ENCODE assay signal across 8 cellular contexts in the genomic region with DNA sequence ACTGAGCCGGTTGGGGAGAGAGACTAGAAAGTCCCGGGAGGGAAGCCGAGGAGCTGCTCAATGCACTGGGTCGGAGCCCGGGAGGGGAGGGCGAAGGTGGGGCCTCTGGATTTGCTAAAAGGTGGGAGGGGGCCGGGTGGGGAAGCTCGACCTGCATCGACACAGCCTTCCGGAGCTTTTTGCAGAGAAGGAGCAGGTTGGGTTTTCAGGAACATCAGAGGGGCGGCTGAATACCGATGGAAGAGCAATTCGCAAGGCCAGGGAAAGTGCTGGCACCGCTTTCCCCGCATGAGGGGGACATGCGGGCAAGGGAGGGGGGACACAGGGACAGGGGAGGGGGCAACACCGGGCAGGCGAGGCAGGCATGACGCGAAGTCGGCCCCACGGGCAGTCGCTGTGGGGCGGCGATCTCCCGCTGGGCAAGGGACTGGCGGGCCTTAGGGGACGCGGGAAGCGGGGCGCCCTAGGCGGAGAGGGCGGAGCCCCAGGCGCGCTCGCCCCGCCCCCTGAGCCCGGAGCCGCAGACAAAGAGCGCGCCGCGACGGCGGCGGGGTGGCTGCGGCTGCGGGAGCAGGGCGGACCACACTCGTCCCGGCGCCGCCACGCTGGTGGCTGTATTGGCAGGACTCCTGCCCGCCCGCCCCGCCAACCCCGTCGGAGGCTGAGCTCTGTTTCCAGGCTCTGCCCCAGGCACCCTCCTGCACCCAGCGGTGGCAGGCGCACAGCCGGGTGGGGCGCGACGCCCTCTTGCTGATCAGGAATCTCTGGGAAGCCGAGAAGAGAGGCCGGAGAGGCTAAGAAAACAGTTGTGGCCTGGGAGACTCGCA. TPM values are rescaled to one million over a fixed set of nuclear protein-coding genes. Genes with fewer than 3 reads are reported as not detected.
DNase-seq lines count a peak whose midpoint lies in the region; ATAC-seq, FAIRE-seq and TF ChIP-seq lines count a peak whose summit lies in the region.

No MANE protein-coding gene starts in this region.

- H3K27ac ChIP-seq in ACC112 (ENCODE audit: low read depth, low read length) (no peak overlapping the region), HepG2 (ENCODE audit: extremely low read length, insufficient read depth, low read length) (no peak overlapping the region)

- H3K27ac Mint-ChIP-seq in stimulated activated effector memory CD8-positive, alpha-beta T cell treated with anti-CD3 and anti-CD28 coated beads, Interleukin-12 subunit alpha, Interleukin-12 subunit beta, amount 100 ng/mL, for 72 hours: no peak overlapping the region

- H3K36me3 ChIP-seq in ACC112 (ENCODE audit: insufficient read depth, low read length): no peaks in the 10 kb centered on the region
- no peaks in the 10 kb centered on the region for H3K36me3 ChIP-seq in HAP-1 (replicated peaks)
- H3K36me3 ChIP-seq in HepG2 (replicated peaks in 1 of 2; ENCODE audit: control insufficient read depth in 1 of 2, insufficient read depth in 2 of 2, low read length in 2 of 2): no peaks in the 10 kb centered on the region

- in situ Hi-C loops in HAP-1 (cut with MboI; ENCODE audit: low sequenced_read_pairs): no loop called here
- in situ Hi-C loops in HepG2 (cut with HindIII; ENCODE audit: extremely low pct_ligation_motif_present, low pct_unique_long_range_greater_than_20kb): no loop called here

- BruUV-seq in HepG2 (replicated peaks; lab: Mats Ljungman, UMichigan): no TSS peak

- no peak for TF ChIP-seq POLR2A in HepG2 (IDR thresholded peaks at IDR 0.05; ENCODE audit: insufficient read depth in 1 of 2, low read depth in 2 of 2, low read length in 2 of 2)

- no peaks in the 10 kb centered on the region for H3K9me3 Mint-ChIP-seq in stimulated activated effector memory CD8-positive, alpha-beta T cell treated with anti-CD3 and anti-CD28 coated beads, Interleukin-12 subunit alpha, Interleukin-12 subunit beta, amount 100 ng/mL, for 72 hours

- DNase-seq in HAP-1 (ENCODE audit: low spot score in 2 of 2) (peak; percentile 60 to 84), T-helper 9 cell (peak; percentile 53), HepG2 (ENCODE audit: low spot score) (no peak)
- DNase-seq in central memory CD4-positive, alpha-beta T cell: peak; percentile 49
- peak; percentile 44 to 69 for DNase-seq in stimulated activated effector memory CD8-positive, alpha-beta T cell treated with anti-CD3 and anti-CD28 coated beads, Interleukin-12 subunit alpha, Interleukin-12 subunit beta, amount 100 ng/mL, for 72 hours (ENCODE audit: low spot score in 2 of 2)

- 8% methylated on average over 10 of the region's 68 CpGs for WGBS in HepG2 (ENCODE audit: low lambda C conversion rate)

- peaks cover 53% of the 10 kb centered on the region for H3K4me1 Mint-ChIP-seq in stimulated activated effector memory CD8-positive, alpha-beta T cell treated with anti-CD3 and anti-CD28 coated beads, Interleukin-12 subunit alpha, Interleukin-12 subunit beta, amount 100 ng/mL, for 72 hours

- H3K79me2 ChIP-seq in ACC112 (ENCODE audit: control insufficient read depth, insufficient read depth, low read length, unreplicated experiment) (no peaks in the 10 kb centered on the region), HepG2 (ENCODE audit: insufficient read depth, low read length) (no peaks in the 10 kb centered on the region)

- H3K4me3 Mint-ChIP-seq in stimulated activated effector memory CD8-positive, alpha-beta T cell treated with anti-CD3 and anti-CD28 coated beads, Interleukin-12 subunit alpha, Interleukin-12 subunit beta, amount 100 ng/mL, for 72 hours: peak overlapping the region; percentile 58

- H3K4me1 ChIP-seq in ACC112 (ENCODE audit: control insufficient read depth, insufficient read depth, low read length, unreplicated experiment) (no peaks in the 10 kb centered on the region), HAP-1 (peaks cover 12% of the 10 kb centered on the region; the same call in 1 of the 2 replicates), HepG2 (ENCODE audit: insufficient read depth, low read length) (0 out of 2 replicates have a peak, but pooled peaks cover 6% of the 10 kb centered on the region)

- FAIRE-seq in HepG2 (lab: Jason Lieb, UNC): no peak

- H4K20me1 ChIP-seq in HepG2 (ENCODE audit: insufficient read depth, low read length): no peaks in the 10 kb centered on the region

- CTCF ChIA-PET in HepG2 (lab: Yijun Ruan, JAX; ENCODE audit: low intra/inter-chr PET ratio, low total read pairs): no interaction called here

- H3K27me3 ChIP-seq in ACC112 (ENCODE audit: insufficient read depth, low read length): peaks cover 5% of the 10 kb centered on the region; the same call in 1 of the 2 replicates
- no peaks in the 10 kb centered on the region for H3K27me3 ChIP-seq in HAP-1 (ENCODE audit: low read depth)
- peaks cover 4 to 22% of the 10 kb centered on the region in 2 experiments; a peak in 4 of 5 replicates for H3K27me3 ChIP-seq in HepG2 (ENCODE audit: control insufficient read depth in 1 of 2, insufficient read depth in 2 of 2, low read length in 2 of 2)

- TF ChIP-seq EP300 in HepG2 (IDR thresholded peaks at IDR 0.05; ENCODE audit: low read depth in 2 of 2, low read length in 2 of 2) (no peak), HepG2 (CRISPR knock-in tag; IDR thresholded peaks at IDR 0.05; ENCODE audit: borderline replicate concordance) (no peak)

- TF ChIP-seq CTCF in HepG2 (CRISPR knock-in tag; IDR thresholded peaks at IDR 0.05): no peak

- peak overlapping the region; percentile 62 for H3K4me2 ChIP-seq in HepG2 (ENCODE audit: low read depth, low read length)

- no peak overlapping the region for H3K9ac ChIP-seq in HepG2 (ENCODE audit: insufficient read depth, low read depth, low read length)

- H2AFZ ChIP-seq in ACC112 (ENCODE audit: low read length, unreplicated experiment) (peak overlapping the region; percentile 38), HepG2 (ENCODE audit: low read length) (no peak overlapping the region)

- ATAC-seq in HepG2 (peak; percentile 83), HG03432 (IDR thresholded peaks at IDR 0.05; ENCODE audit: unreplicated experiment) (no peak), HG02938 (IDR thresholded peaks at IDR 0.05; ENCODE audit: unreplicated experiment) (no peak)
- ATAC-seq in stimulated activated effector memory CD8-positive, alpha-beta T cell treated with anti-CD3 and anti-CD28 coated beads, Interleukin-12 subunit alpha, Interleukin-12 subunit beta, amount 100 ng/mL, for 72 hours: peak; percentile 82

- no peaks in the 10 kb centered on the region for H3K36me3 Mint-ChIP-seq in stimulated activated effector memory CD8-positive, alpha-beta T cell treated with anti-CD3 and anti-CD28 coated beads, Interleukin-12 subunit alpha, Interleukin-12 subunit beta, amount 100 ng/mL, for 72 hours

- intact Hi-C loops in HepG2 (cut with micrococcal nuclease; ENCODE audit: unreplicated experiment): no loop called here

- H3K4me3 ChIP-seq in ACC112 (ENCODE audit: low read depth, low read length): peak overlapping the region; percentile 68
- peak overlapping the region; percentile 34 for H3K4me3 ChIP-seq in HAP-1
- peak overlapping the region in 2 of 3 experiments; percentile 31 to 55; a peak in 3 of 6 replicates for H3K4me3 ChIP-seq in HepG2 (replicated peaks in 1 of 3; ENCODE audit: insufficient read depth in 1 of 3, low read depth in 2 of 3, low read length in 3 of 3)

- H3K9me3 ChIP-seq in HAP-1 (no peaks in the 10 kb centered on the region), HepG2 (ENCODE audit: low read length) (no peaks in the 10 kb centered on the region)

- no peak for TF ChIP-seq RAD21 in HepG2 (CRISPR knock-in tag; IDR thresholded peaks at IDR 0.05)

- POLR2A ChIA-PET in HepG2 (lab: Yijun Ruan, JAX): no interaction called here

RNA-seq across cellular contexts. Expression of gene PDZD4, which starts 11.6 kb away (rescaled TPM):
- total RNA-seq in HepG2 (2016; rRNA removed; fragmentation: Illumina TruSeq; extraction: Trizol): not detected in 2 replicates
- not detected in 2 replicates for total RNA-seq in HepG2 (2016; cell fraction: cytosol; rRNA removed; fragmentation: Illumina TruSeq; extraction: Trizol; ENCODE audit: low read depth)
- total RNA-seq in HepG2 (2016; cell fraction: insoluble cytoplasmic fraction; rRNA removed; fragmentation: Illumina TruSeq; extraction: Trizol): not detected in 2 replicates
- not detected in 2 replicates for total RNA-seq in HepG2 (2016; cell fraction: membrane; rRNA removed; fragmentation: Illumina TruSeq; extraction: Trizol)
- total RNA-seq in HepG2 (2016; cell fraction: nucleus; rRNA removed; fragmentation: Illumina TruSeq; extraction: Trizol): not detected in 2 replicates
- polyA plus RNA-seq in HepG2 (2011; rRNA removed): 0.03 TPM in 1 of 2 replicates, not detected in the other
- 0.08 TPM in 1 of 2 replicates, not detected in the other for polyA plus RNA-seq in HepG2 (2011; cell fraction: cytosol; rRNA removed)
- 0.21 and 0.28 TPM in 2 replicates for polyA plus RNA-seq in HepG2 (2011; cell fraction: nucleus; rRNA removed)
- polyA plus RNA-seq in HepG2 (2012): 0.04 TPM in 1 of 2 replicates, not detected in the other
- not detected in 2 replicates for polyA plus RNA-seq in HepG2 (2016; cell fraction: cytosol; fragmentation: Illumina TruSeq; extraction: Trizol; ENCODE audit: low read depth)
- not detected in 2 replicates for polyA plus RNA-seq in HepG2 (2016; cell fraction: insoluble cytoplasmic fraction; fragmentation: Illumina TruSeq; extraction: Trizol; ENCODE audit: low read depth)
- polyA plus RNA-seq in HepG2 (2016; cell fraction: membrane; fragmentation: Illumina TruSeq; extraction: Trizol; ENCODE audit: low read depth): not detected in 2 replicates
- polyA plus RNA-seq in HepG2 (2016; cell fraction: nucleus; fragmentation: Illumina TruSeq; extraction: Trizol; ENCODE audit: insufficient read depth, low read depth): not detected in 2 replicates
- polyA minus RNA-seq in HepG2 (2011; rRNA and poly(A)+ RNA removed; ENCODE audit: low replicate concordance): not detected in 2 replicates
- polyA minus RNA-seq in HepG2 (2011; cell fraction: cytosol; rRNA and poly(A)+ RNA removed): not detected in 2 replicates
- polyA minus RNA-seq in HepG2 (2011; cell fraction: nucleus; rRNA and poly(A)+ RNA removed): not detected in 2 replicates

RNA-seq across cellular contexts. Expression of gene SSR4, which starts 24.3 kb away (rescaled TPM):
- total RNA-seq in HepG2 (2016; rRNA removed; fragmentation: Illumina TruSeq; extraction: Trizol): 124 and 214 TPM in 2 replicates
- total RNA-seq in HepG2 (2016; cell fraction: cytosol; rRNA removed; fragmentation: Illumina TruSeq; extraction: Trizol; ENCODE audit: low read depth): 180 and 198 TPM in 2 replicates
- total RNA-seq in HepG2 (2016; cell fraction: insoluble cytoplasmic fraction; rRNA removed; fragmentation: Illumina TruSeq; extraction: Trizol): 138 and 213 TPM in 2 replicates
- 175 and 187 TPM in 2 replicates for total RNA-seq in HepG2 (2016; cell fraction: membrane; rRNA removed; fragmentation: Illumina TruSeq; extraction: Trizol)
- 143 and 151 TPM in 2 replicates for total RNA-seq in HepG2 (2016; cell fraction: nucleus; rRNA removed; fragmentation: Illumina TruSeq; extraction: Trizol)
- polyA plus RNA-seq in HepG2 (2011; rRNA removed): 288 and 319 TPM in 2 replicates
- polyA plus RNA-seq in HepG2 (2011; cell fraction: cytosol; rRNA removed): 276 and 476 TPM in 2 replicates
- polyA plus RNA-seq in HepG2 (2011; cell fraction: nucleus; rRNA removed): 234 and 252 TPM in 2 replicates
- polyA plus RNA-seq in HepG2 (2012): 198 and 204 TPM in 2 replicates
- 201 and 218 TPM in 2 replicates for polyA plus RNA-seq in HepG2 (2016; cell fraction: cytosol; fragmentation: Illumina TruSeq; extraction: Trizol; ENCODE audit: low read depth)
- 141 and 145 TPM in 2 replicates for polyA plus RNA-seq in HepG2 (2016; cell fraction: insoluble cytoplasmic fraction; fragmentation: Illumina TruSeq; extraction: Trizol; ENCODE audit: low read depth)
- 192 and 200 TPM in 2 replicates for polyA plus RNA-seq in HepG2 (2016; cell fraction: membrane; fragmentation: Illumina TruSeq; extraction: Trizol; ENCODE audit: low read depth)
- 301 and 315 TPM in 2 replicates for polyA plus RNA-seq in HepG2 (2016; cell fraction: nucleus; fragmentation: Illumina TruSeq; extraction: Trizol; ENCODE audit: insufficient read depth, low read depth)
- polyA minus RNA-seq in HepG2 (2011; rRNA and poly(A)+ RNA removed; ENCODE audit: low replicate concordance): 172 and 203 TPM in 2 replicates
- polyA minus RNA-seq in HepG2 (2011; cell fraction: cytosol; rRNA and poly(A)+ RNA removed): 187 and 225 TPM in 2 replicates
- polyA minus RNA-seq in HepG2 (2011; cell fraction: nucleus; rRNA and poly(A)+ RNA removed): 34.9 TPM in 2 replicates

RNA-seq across cellular contexts. Expression of gene IDH3G, which starts 24.6 kb away (rescaled TPM):
- 16.2 and 18.7 TPM in 2 replicates for total RNA-seq in HepG2 (2016; rRNA removed; fragmentation: Illumina TruSeq; extraction: Trizol)
- 13.0 and 13.1 TPM in 2 replicates for total RNA-seq in HepG2 (2016; cell fraction: cytosol; rRNA removed; fragmentation: Illumina TruSeq; extraction: Trizol; ENCODE audit: low read depth)
- 17.8 and 20.1 TPM in 2 replicates for total RNA-seq in HepG2 (2016; cell fraction: insoluble cytoplasmic fraction; rRNA removed; fragmentation: Illumina TruSeq; extraction: Trizol)
- 8.6 and 11.1 TPM in 2 replicates for total RNA-seq in HepG2 (2016; cell fraction: membrane; rRNA removed; fragmentation: Illumina TruSeq; extraction: Trizol)
- total RNA-seq in HepG2 (2016; cell fraction: nucleus; rRNA removed; fragmentation: Illumina TruSeq; extraction: Trizol): 12.0 and 15.0 TPM in 2 replicates
- polyA plus RNA-seq in HepG2 (2011; rRNA removed): 35.5 and 36.0 TPM in 2 replicates
- 26.8 and 43.0 TPM in 2 replicates for polyA plus RNA-seq in HepG2 (2011; cell fraction: cytosol; rRNA removed)
- 101 and 115 TPM in 2 replicates for polyA plus RNA-seq in HepG2 (2011; cell fraction: nucleus; rRNA removed)
- polyA plus RNA-seq in HepG2 (2012): 19.4 and 20.6 TPM in 2 replicates
- 11.0 and 12.1 TPM in 2 replicates for polyA plus RNA-seq in HepG2 (2016; cell fraction: cytosol; fragmentation: Illumina TruSeq; extraction: Trizol; ENCODE audit: low read depth)
- 24.4 and 28.5 TPM in 2 replicates for polyA plus RNA-seq in HepG2 (2016; cell fraction: insoluble cytoplasmic fraction; fragmentation: Illumina TruSeq; extraction: Trizol; ENCODE audit: low read depth)
- polyA plus RNA-seq in HepG2 (2016; cell fraction: membrane; fragmentation: Illumina TruSeq; extraction: Trizol; ENCODE audit: low read depth): 10.0 and 10.7 TPM in 2 replicates
- polyA plus RNA-seq in HepG2 (2016; cell fraction: nucleus; fragmentation: Illumina TruSeq; extraction: Trizol; ENCODE audit: insufficient read depth, low read depth): 28.9 and 29.2 TPM in 2 replicates
- 56.4 and 152 TPM in 2 replicates for polyA minus RNA-seq in HepG2 (2011; rRNA and poly(A)+ RNA removed; ENCODE audit: low replicate concordance)
- polyA minus RNA-seq in HepG2 (2011; cell fraction: cytosol; rRNA and poly(A)+ RNA removed): 11.8 and 17.8 TPM in 2 replicates
- 16.5 and 18.6 TPM in 2 replicates for polyA minus RNA-seq in HepG2 (2011; cell fraction: nucleus; rRNA and poly(A)+ RNA removed)

RNA-seq across cellular contexts. Expression of gene SRPK3, which starts 37.9 kb away (rescaled TPM):
- 0.22 TPM in 1 of 2 replicates, not detected in the other for total RNA-seq in HepG2 (2016; rRNA removed; fragmentation: Illumina TruSeq; extraction: Trizol)
- not detected in 2 replicates for total RNA-seq in HepG2 (2016; cell fraction: cytosol; rRNA removed; fragmentation: Illumina TruSeq; extraction: Trizol; ENCODE audit: low read depth)
- total RNA-seq in HepG2 (2016; cell fraction: insoluble cytoplasmic fraction; rRNA removed; fragmentation: Illumina TruSeq; extraction: Trizol): 0.09 TPM in 1 of 2 replicates, not detected in the other
- 0.07 TPM in 1 of 2 replicates, not detected in the other for total RNA-seq in HepG2 (2016; cell fraction: membrane; rRNA removed; fragmentation: Illumina TruSeq; extraction: Trizol)
- total RNA-seq in HepG2 (2016; cell fraction: nucleus; rRNA removed; fragmentation: Illumina TruSeq; extraction: Trizol): not detected in 2 replicates
- polyA plus RNA-seq in HepG2 (2011; rRNA removed): 0.10 and 0.30 TPM in 2 replicates
- polyA plus RNA-seq in HepG2 (2011; cell fraction: cytosol; rRNA removed): 0.03 and 0.13 TPM in 2 replicates
- polyA plus RNA-seq in HepG2 (2011; cell fraction: nucleus; rRNA removed): 0.93 and 2.1 TPM in 2 replicates
- polyA plus RNA-seq in HepG2 (2012): 0.07 and 0.15 TPM in 2 replicates
- 0.16 and 0.37 TPM in 2 replicates for polyA plus RNA-seq in HepG2 (2016; cell fraction: cytosol; fragmentation: Illumina TruSeq; extraction: Trizol; ENCODE audit: low read depth)
- not detected in 2 replicates for polyA plus RNA-seq in HepG2 (2016; cell fraction: insoluble cytoplasmic fraction; fragmentation: Illumina TruSeq; extraction: Trizol; ENCODE audit: low read depth)
- polyA plus RNA-seq in HepG2 (2016; cell fraction: membrane; fragmentation: Illumina TruSeq; extraction: Trizol; ENCODE audit: low read depth): 0.14 TPM in 1 of 2 replicates, not detected in the other
- polyA plus RNA-seq in HepG2 (2016; cell fraction: nucleus; fragmentation: Illumina TruSeq; extraction: Trizol; ENCODE audit: insufficient read depth, low read depth): 0.57 TPM in 1 of 2 replicates, not detected in the other
- 0.06 TPM in 1 of 2 replicates, not detected in the other for polyA minus RNA-seq in HepG2 (2011; rRNA and poly(A)+ RNA removed; ENCODE audit: low replicate concordance)
- not detected in 2 replicates for polyA minus RNA-seq in HepG2 (2011; cell fraction: cytosol; rRNA and poly(A)+ RNA removed)
- not detected in 2 replicates for polyA minus RNA-seq in HepG2 (2011; cell fraction: nucleus; rRNA and poly(A)+ RNA removed)

RNA-seq across cellular contexts. Expression of gene PLXNB3, which starts 54.7 kb away (rescaled TPM):
- 1.2 and 3.0 TPM in 2 replicates for total RNA-seq in HepG2 (2016; rRNA removed; fragmentation: Illumina TruSeq; extraction: Trizol)
- total RNA-seq in HepG2 (2016; cell fraction: cytosol; rRNA removed; fragmentation: Illumina TruSeq; extraction: Trizol; ENCODE audit: low read depth): 0.20 and 0.62 TPM in 2 replicates
- total RNA-seq in HepG2 (2016; cell fraction: insoluble cytoplasmic fraction; rRNA removed; fragmentation: Illumina TruSeq; extraction: Trizol): 0.51 and 3.2 TPM in 2 replicates
- total RNA-seq in HepG2 (2016; cell fraction: membrane; rRNA removed; fragmentation: Illumina TruSeq; extraction: Trizol): 0.90 and 1.4 TPM in 2 replicates
- total RNA-seq in HepG2 (2016; cell fraction: nucleus; rRNA removed; fragmentation: Illumina TruSeq; extraction: Trizol): 3.6 and 5.9 TPM in 2 replicates
- 6.9 and 8.1 TPM in 2 replicates for polyA plus RNA-seq in HepG2 (2011; rRNA removed)
- 2.0 and 3.8 TPM in 2 replicates for polyA plus RNA-seq in HepG2 (2011; cell fraction: cytosol; rRNA removed)
- 40.4 and 58.7 TPM in 2 replicates for polyA plus RNA-seq in HepG2 (2011; cell fraction: nucleus; rRNA removed)
- 3.4 and 5.7 TPM in 2 replicates for polyA plus RNA-seq in HepG2 (2012)
- polyA plus RNA-seq in HepG2 (2016; cell fraction: cytosol; fragmentation: Illumina TruSeq; extraction: Trizol; ENCODE audit: low read depth): 0.61 and 0.93 TPM in 2 replicates
- 1.8 and 2.9 TPM in 2 replicates for polyA plus RNA-seq in HepG2 (2016; cell fraction: insoluble cytoplasmic fraction; fragmentation: Illumina TruSeq; extraction: Trizol; ENCODE audit: low read depth)
- 2.0 and 2.3 TPM in 2 replicates for polyA plus RNA-seq in HepG2 (2016; cell fraction: membrane; fragmentation: Illumina TruSeq; extraction: Trizol; ENCODE audit: low read depth)
- 20.2 and 27.0 TPM in 2 replicates for polyA plus RNA-seq in HepG2 (2016; cell fraction: nucleus; fragmentation: Illumina TruSeq; extraction: Trizol; ENCODE audit: insufficient read depth, low read depth)
- 0.68 and 8.0 TPM in 2 replicates for polyA minus RNA-seq in HepG2 (2011; rRNA and poly(A)+ RNA removed; ENCODE audit: low replicate concordance)
- 5.1 and 5.5 TPM in 2 replicates for polyA minus RNA-seq in HepG2 (2011; cell fraction: cytosol; rRNA and poly(A)+ RNA removed)
- 5.0 and 6.8 TPM in 2 replicates for polyA minus RNA-seq in HepG2 (2011; cell fraction: nucleus; rRNA and poly(A)+ RNA removed)

Comparison
In these comparisons a context has a peak if more than half of its experiments do, and no peak if none do; other contexts are left out.
1. ATAC-seq: peak in HepG2 (single experiment) and stimulated activated effector memory CD8-positive, alpha-beta T cell treated with anti-CD3 and anti-CD28 coated beads, Interleukin-12 subunit alpha, Interleukin-12 subunit beta, amount 100 ng/mL, for 72 hours (single experiment); none in HG03432 (single experiment) and HG02938 (single experiment).
2. Peak in every context shown above with its lines, with median percentiles within 50 percentile points of each other: H3K4me3 ChIP-seq.